ENCODE assay signal across 8 cellular contexts in the genomic region with DNA sequence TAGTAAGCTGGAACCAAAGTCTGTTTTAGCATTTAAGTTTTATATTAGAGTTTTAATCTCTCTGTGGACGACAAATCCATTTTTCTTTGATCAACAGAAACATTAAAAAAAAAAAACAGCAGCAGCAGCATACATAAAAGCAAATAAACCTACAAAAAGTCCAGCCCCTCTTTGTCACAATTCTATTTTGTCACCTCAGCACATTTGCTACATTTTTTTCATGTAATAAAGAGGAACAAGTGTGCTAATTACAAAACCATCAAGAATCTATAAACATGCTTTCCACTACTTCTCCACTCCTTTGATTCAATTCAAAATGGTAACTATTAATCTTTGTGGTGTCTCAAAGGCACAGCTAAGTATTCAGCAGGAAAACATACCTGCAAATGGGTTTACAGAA.
"Had no signal": no experiment of that assay in that cellular context is flagged by ENCODE, and none has a peak within 500 bp of the region (broad histone marks: within the 10 kb centered on the region; RNA-seq: fewer than 3 reads in every experiment).

No MANE protein-coding gene starts in this region.

- H3K4me1 Mint-ChIP-seq: GM23338, IgD-negative memory B cell had no signal

- H2AFZ ChIP-seq: GM23338 had no signal

- H3K36me3 Mint-ChIP-seq: IgD-negative memory B cell had no signal

- H3K4me3 ChIP-seq: GM23338, HAP-1 had no signal

- H3K27me3 Mint-ChIP-seq: IgD-negative memory B cell had no signal

- H3K36me3 ChIP-seq: HAP-1 had no signal

- H3K4me1 ChIP-seq: HAP-1 had no signal

- H3K27ac Mint-ChIP-seq: GM23338, HFFc6, IgD-negative memory B cell had no signal

- H3K4me2 ChIP-seq: GM23338 had no signal

- H3K9me3 Mint-ChIP-seq: GM23338, HFFc6 had no signal

- H3K9me3 ChIP-seq: HAP-1 had no signal

- H3K4me3 Mint-ChIP-seq: GM23338, HFFc6, IgD-negative memory B cell had no signal

- ATAC-seq: GM23338, HCT116 had no signal

- H3K27ac ChIP-seq: HL-60 had no signal

- DNase-seq: H7, HFFc6, KG1 had no signal
